38 cellular contexts compared by ENCODE assay signal in genomic region chr2:15791294-15791693, GRCh38.
"Had no signal": no experiment of that assay in that cellular context is flagged by ENCODE, and none has a peak within 500 bp of the region (broad histone marks: within the 10 kb centered on the region; RNA-seq: fewer than 3 reads in every experiment).

No MANE protein-coding gene starts in this region.

- H3K4me1 ChIP-seq: adrenal gland, ascending aorta, body of pancreas, breast epithelium had no signal

- H3K27ac ChIP-seq: adrenal gland, ascending aorta, body of pancreas, brain microvascular endothelial cell, breast epithelium, cardiac muscle cell had no signal

- DNase-seq: activated effector memory CD4-positive, alpha-beta T cell treated with anti-CD3 and anti-CD28 coated beads, Interleukin-2, amount 50 U/mL, for 16 hours; activated effector memory CD4-positive, alpha-beta T cell treated with Interleukin-2 at 50 U/mL for 16 hours; activated gamma-delta T cell; activated gamma-delta T cell treated with Interleukin-2 at 50 U/mL for 16 hours; activated naive CD4-positive, alpha-beta T cell; activated naive CD4-positive, alpha-beta T cell treated with anti-CD3 and anti-CD28 coated beads for 36 hours; activated naive CD4-positive, alpha-beta T cell treated with anti-CD3 and anti-CD28 coated beads, Interleukin-2, amount 10 ng/mL, durations not matched to agents 7 days and 5 days; activated naive CD4-positive, alpha-beta T cell treated with anti-CD3 and anti-CD28 coated beads, Interleukin-2, amount 50 U/mL, for 16 hours; activated naive CD4-positive, alpha-beta T cell treated with Interleukin-2 at 50 U/mL for 16 hours; activated naive CD8-positive, alpha-beta T cell treated with anti-CD3 and anti-CD28 coated beads for 36 hours; activated naive CD8-positive, alpha-beta T cell treated with anti-CD3 and anti-CD28 coated beads, Interleukin-2, amount 10 ng/mL, durations not matched to agents 7 days and 5 days; activated naive CD8-positive, alpha-beta T cell treated with anti-CD3 and anti-CD28 coated beads, Interleukin-2, amount 50 U/mL, for 24 hours; activated T-cell treated with anti-CD3 and anti-CD28 coated beads, Interleukin-2, amount 50 U/mL, for 1 hour; activated T-cell treated with anti-CD3 and anti-CD28 coated beads, Interleukin-2, amount 50 U/mL, for 24 hours; activated T-cell treated with anti-CD3 and anti-CD28 coated beads, Interleukin-2, amount 50 U/mL, for 4 hours; activated T-cell treated with anti-CD3 and anti-CD28 coated beads, Interleukin-2, amount 50 U/mL, for 48 hours; activated T-cell treated with anti-CD3 and anti-CD28 coated beads, Interleukin-2, amount 50 U/mL, for 72 hours; adrenal gland; amniotic stem cell; amygdala; anterior cingulate cortex; aorta; body of pancreas; brain microvascular endothelial cell; caudate nucleus; central memory CD4-positive, alpha-beta T cell; cerebellar nuclear complex had no signal

- H3K9me3 Mint-ChIP-seq: activated naive CD4-positive, alpha-beta T cell treated with anti-CD3 and anti-CD28 coated beads for 36 hours; activated naive CD4-positive, alpha-beta T cell treated with anti-CD3 and anti-CD28 coated beads, Interleukin-2, amount 10 ng/mL, durations not matched to agents 7 days and 5 days; activated naive CD4-positive, alpha-beta T cell treated with anti-CD3 and anti-CD28 coated beads, Interleukin-2, amount 50 U/mL, for 24 hours; activated naive CD8-positive, alpha-beta T cell treated with anti-CD3 and anti-CD28 coated beads for 36 hours; activated naive CD8-positive, alpha-beta T cell treated with anti-CD3 and anti-CD28 coated beads, Interleukin-2, amount 10 ng/mL, durations not matched to agents 7 days and 5 days; activated naive CD8-positive, alpha-beta T cell treated with anti-CD3 and anti-CD28 coated beads, Interleukin-2, amount 50 U/mL, for 24 hours; activated T-cell treated with anti-CD3 and anti-CD28 coated beads, Interleukin-2, amount 50 U/mL, for 24 hours; activated T-cell treated with anti-CD3 and anti-CD28 coated beads, Interleukin-2, amount 50 U/mL, for 4 hours; activated T-helper 1 cell treated with anti-CD3 and anti-CD28 coated beads, Interleukin-12 subunit alpha, Interleukin-12 subunit beta, Interleukin-2, Interleukin-4 antibody, amounts not matched to agents 30 ng/mL and 10 ng/mL and 1 ng/mL, durations not matched to agents 14 hours and 24 hours and 36 hours; activated T-helper 2 cell treated with anti-CD3 and anti-CD28 coated beads, Interferon-gamma antibody, Interleukin-2, Interleukin-4, amounts not matched to agents 10 μg/mL and 5 μg/mL and 100 μg/mL, durations not matched to agents 14 hours and 24 hours and 36 hours; central memory CD8-positive, alpha-beta T cell had no signal

- H3K4me3 Mint-ChIP-seq: activated naive CD4-positive, alpha-beta T cell treated with anti-CD3 and anti-CD28 coated beads for 36 hours; activated naive CD4-positive, alpha-beta T cell treated with anti-CD3 and anti-CD28 coated beads, Interleukin-2, amount 10 ng/mL, durations not matched to agents 7 days and 5 days; activated naive CD4-positive, alpha-beta T cell treated with anti-CD3 and anti-CD28 coated beads, Interleukin-2, amount 50 U/mL, for 24 hours; activated naive CD8-positive, alpha-beta T cell; activated naive CD8-positive, alpha-beta T cell treated with anti-CD3 and anti-CD28 coated beads for 36 hours; activated naive CD8-positive, alpha-beta T cell treated with anti-CD3 and anti-CD28 coated beads, Interleukin-2, amount 10 ng/mL, durations not matched to agents 7 days and 5 days; activated naive CD8-positive, alpha-beta T cell treated with anti-CD3 and anti-CD28 coated beads, Interleukin-2, amount 50 U/mL, for 24 hours; activated T-cell treated with anti-CD3 and anti-CD28 coated beads, Interleukin-2, amount 50 U/mL, for 24 hours; activated T-cell treated with anti-CD3 and anti-CD28 coated beads, Interleukin-2, amount 50 U/mL, for 4 hours; activated T-cell treated with anti-CD3 and anti-CD28 coated beads, Interleukin-2, amount 50 U/mL, for 72 hours; activated T-helper 1 cell treated with anti-CD3 and anti-CD28 coated beads, Interleukin-12 subunit alpha, Interleukin-12 subunit beta, Interleukin-2, Interleukin-4 antibody, amounts not matched to agents 30 ng/mL and 10 ng/mL and 1 ng/mL, durations not matched to agents 14 hours and 24 hours and 36 hours; activated T-helper 17 cell treated with anti-CD3 and anti-CD28 coated beads, Interleukin-2, amount 50 U/mL, for 72 hours; brain; central memory CD8-positive, alpha-beta T cell had no signal

- H3K36me3 ChIP-seq: adrenal gland, ascending aorta, brain microvascular endothelial cell, breast epithelium, cardiac muscle cell had no signal

- H3K9me3 ChIP-seq: adrenal gland, ascending aorta, body of pancreas, breast epithelium had no signal

- H3K27me3 ChIP-seq: adrenal gland, ascending aorta, body of pancreas, brain microvascular endothelial cell, cardiac muscle cell had no signal

- H3K27me3 Mint-ChIP-seq: activated naive CD4-positive, alpha-beta T cell treated with anti-CD3 and anti-CD28 coated beads, Interleukin-2, amount 50 U/mL, for 24 hours; activated naive CD8-positive, alpha-beta T cell treated with anti-CD3 and anti-CD28 coated beads for 36 hours; activated T-cell treated with anti-CD3 and anti-CD28 coated beads, Interleukin-2, amount 50 U/mL, for 24 hours; central memory CD8-positive, alpha-beta T cell had no signal

- H3K4me1 Mint-ChIP-seq: activated naive CD4-positive, alpha-beta T cell treated with anti-CD3 and anti-CD28 coated beads, Interleukin-2, amount 10 ng/mL, durations not matched to agents 7 days and 5 days; activated naive CD4-positive, alpha-beta T cell treated with anti-CD3 and anti-CD28 coated beads, Interleukin-2, amount 50 U/mL, for 24 hours; activated naive CD8-positive, alpha-beta T cell treated with anti-CD3 and anti-CD28 coated beads for 36 hours; activated naive CD8-positive, alpha-beta T cell treated with anti-CD3 and anti-CD28 coated beads, Interleukin-2, amount 10 ng/mL, durations not matched to agents 7 days and 5 days; activated naive CD8-positive, alpha-beta T cell treated with anti-CD3 and anti-CD28 coated beads, Interleukin-2, amount 50 U/mL, for 24 hours; activated T-helper 17 cell treated with anti-CD3 and anti-CD28 coated beads, Interleukin-2, amount 50 U/mL, for 72 hours; central memory CD8-positive, alpha-beta T cell had no signal

- H3K4me3 ChIP-seq: adrenal gland, ascending aorta, body of pancreas, breast epithelium, cardiac muscle cell had no signal

- H3K36me3 Mint-ChIP-seq: activated naive CD4-positive, alpha-beta T cell treated with anti-CD3 and anti-CD28 coated beads, Interleukin-2, amount 10 ng/mL, durations not matched to agents 7 days and 5 days; activated naive CD4-positive, alpha-beta T cell treated with anti-CD3 and anti-CD28 coated beads, Interleukin-2, amount 50 U/mL, for 24 hours; activated naive CD4-positive, alpha-beta T cell treated with anti-CD3 and anti-CD28 coated beads, Interleukin-2, amount 50 U/mL, for 72 hours; activated naive CD8-positive, alpha-beta T cell; activated naive CD8-positive, alpha-beta T cell treated with anti-CD3 and anti-CD28 coated beads for 36 hours; activated naive CD8-positive, alpha-beta T cell treated with anti-CD3 and anti-CD28 coated beads, Interleukin-2, amount 10 ng/mL, durations not matched to agents 7 days and 5 days; brain had no signal

- H3K27ac Mint-ChIP-seq: activated naive CD4-positive, alpha-beta T cell treated with anti-CD3 and anti-CD28 coated beads for 36 hours; activated naive CD4-positive, alpha-beta T cell treated with anti-CD3 and anti-CD28 coated beads, Interleukin-2, amount 10 ng/mL, durations not matched to agents 7 days and 5 days; activated naive CD4-positive, alpha-beta T cell treated with anti-CD3 and anti-CD28 coated beads, Interleukin-2, amount 50 U/mL, for 24 hours; activated naive CD4-positive, alpha-beta T cell treated with anti-CD3 and anti-CD28 coated beads, Interleukin-2, amount 50 U/mL, for 72 hours; activated naive CD8-positive, alpha-beta T cell; activated naive CD8-positive, alpha-beta T cell treated with anti-CD3 and anti-CD28 coated beads for 36 hours; activated naive CD8-positive, alpha-beta T cell treated with anti-CD3 and anti-CD28 coated beads, Interleukin-2, amount 10 ng/mL, durations not matched to agents 7 days and 5 days; activated naive CD8-positive, alpha-beta T cell treated with anti-CD3 and anti-CD28 coated beads, Interleukin-2, amount 50 U/mL, for 24 hours; activated T-cell treated with anti-CD3 and anti-CD28 coated beads, Interleukin-2, amount 50 U/mL, for 24 hours; activated T-cell treated with anti-CD3 and anti-CD28 coated beads, Interleukin-2, amount 50 U/mL, for 72 hours; activated T-helper 1 cell treated with anti-CD3 and anti-CD28 coated beads, Interleukin-12 subunit alpha, Interleukin-12 subunit beta, Interleukin-2, Interleukin-4 antibody, amounts not matched to agents 30 ng/mL and 10 ng/mL and 1 ng/mL, durations not matched to agents 14 hours and 24 hours and 36 hours; activated T-helper 17 cell treated with anti-CD3 and anti-CD28 coated beads, Interleukin-2, amount 50 U/mL, for 72 hours; activated T-helper 2 cell treated with anti-CD3 and anti-CD28 coated beads, Interferon-gamma antibody, Interleukin-2, Interleukin-4, amounts not matched to agents 10 μg/mL and 5 μg/mL and 100 μg/mL, durations not matched to agents 14 hours and 24 hours and 36 hours; brain had no signal
